ENCODE assay signal across 22 cellular contexts in the genomic region with DNA sequence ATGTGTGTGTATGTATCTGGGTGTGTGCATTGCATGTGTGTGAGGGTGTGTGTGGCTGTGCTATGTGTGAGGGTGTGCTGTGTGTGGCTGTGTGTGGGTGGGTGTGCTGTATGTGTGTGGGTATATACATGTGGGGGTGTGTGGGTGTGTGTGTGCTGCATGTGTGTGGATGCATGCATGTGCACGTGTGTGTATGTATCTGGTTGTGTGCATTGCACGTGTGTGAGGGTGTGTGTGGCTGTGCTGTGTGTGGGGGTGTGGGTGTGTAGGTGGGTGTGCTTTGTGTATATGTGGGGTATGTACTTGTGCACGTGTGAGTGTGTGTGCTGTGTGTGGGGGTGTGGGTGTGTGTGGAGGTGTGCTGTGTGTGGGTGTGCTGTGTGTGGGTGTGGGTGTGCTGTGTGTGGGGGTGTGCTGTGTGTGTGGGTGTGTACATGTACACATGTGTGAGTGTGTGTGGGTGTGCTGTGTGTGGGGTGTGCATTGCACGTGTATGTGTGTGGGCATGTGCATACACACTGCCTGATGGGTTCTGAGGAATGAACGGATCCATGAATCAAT.
DNase-seq lines count a peak whose midpoint lies in the region; ATAC-seq, FAIRE-seq and TF ChIP-seq lines count a peak whose summit lies in the region.
"Had no signal": no experiment of that assay in that cellular context is flagged by ENCODE, and none has a peak within 500 bp of the region (broad histone marks: within the 10 kb centered on the region; RNA-seq: fewer than 3 reads in every experiment).

No MANE protein-coding gene starts in this region.

- no peak overlapping the region for H3K27ac ChIP-seq in kidney (ENCODE audit: low read depth in 2 of 2, low read length in 2 of 2)
- H3K27ac ChIP-seq: RWPE1, SJCRH30 had no signal

- H3K4me3 ChIP-seq in kidney (ENCODE audit: low read length in 2 of 2), result no peak overlapping the region
- H3K4me3 ChIP-seq: GM23338, SJCRH30 had no signal

- H3K4me1 ChIP-seq in kidney (ENCODE audit: control insufficient read depth in 1 of 2, insufficient read depth in 1 of 2, low read depth in 1 of 2, low read length in 2 of 2), result no peaks in the 10 kb centered on the region
- H3K4me1 ChIP-seq: SJCRH30 had no signal

- H3K36me3 Mint-ChIP-seq in progenitor cell of endocrine pancreas (ENCODE audit: insufficient read depth), result no peaks in the 10 kb centered on the region
- H3K36me3 Mint-ChIP-seq in activated T-cell treated with anti-CD3 and anti-CD28 coated beads, Interleukin-2, amount 50 U/mL, for 4 hours (ENCODE audit: insufficient read depth), result no peaks in the 10 kb centered on the region
- H3K36me3 Mint-ChIP-seq: CD4-positive, alpha-beta memory T cell had no signal

- ATAC-seq in Right ventricle myocardium inferior (peak; percentile 52), left ventricle myocardium superior (no peak)
- no peak for ATAC-seq in activated T-cell treated with anti-CD3 and anti-CD28 coated beads, Interleukin-2, amount 50 U/mL, for 4 hours
- ATAC-seq: GM23338, HCT116 had no signal

- H3K4me1 Mint-ChIP-seq in progenitor cell of endocrine pancreas (ENCODE audit: low read depth), result peaks cover 14% of the 10 kb centered on the region
- H3K4me1 Mint-ChIP-seq in activated T-cell treated with anti-CD3 and anti-CD28 coated beads, Interleukin-2, amount 50 U/mL, for 4 hours (ENCODE audit: low read depth), result peaks cover 15% of the 10 kb centered on the region
- H3K4me1 Mint-ChIP-seq: B cell, GM23338 had no signal

- H3K9me3 ChIP-seq in kidney (ENCODE audit: control insufficient read depth in 1 of 2, low read length in 2 of 2), result no peaks in the 10 kb centered on the region
- H3K9me3 ChIP-seq: SJCRH30 had no signal

- no peak for TF ChIP-seq CTCF in kidney (IDR thresholded peaks at IDR 0.05; ENCODE audit: borderline replicate concordance, extremely low read depth, insufficient read depth)
- TF ChIP-seq CTCF in progenitor cell of endocrine pancreas (IDR thresholded peaks at IDR 0.05; ENCODE audit: unreplicated experiment), result no peak

- DNase-seq in Right ventricle myocardium inferior (ENCODE audit: missing footprints) (no peak), left ventricle myocardium superior (no peak), kidney (peak; percentile 14), progenitor cell of endocrine pancreas (ENCODE audit: low spot score, unreplicated experiment) (no peak), NCI-H2107 treated with DMSO at 0.1 percent for 48 hours (lab: John Stamatoyannopoulos, UW; ENCODE audit: unreplicated experiment) (no peak), T-helper 2 cell (no peak)
- DNase-seq in activated T-cell treated with anti-CD3 and anti-CD28 coated beads, Interleukin-2, amount 50 U/mL, for 4 hours, result no peak
- DNase-seq in stimulated activated CD4-positive, alpha-beta T cell treated with anti-CD3 and anti-CD28 coated beads, Interleukin-12 subunit alpha, Interleukin-12 subunit beta, amount 100 ng/mL, for 4 hours, result no peak
- DNase-seq: 8988T; CD4-positive, alpha-beta memory T cell; DMS153; GF-D8; NCI-H1417 treated with DMSO at 0.1 percent for 48 hours; NCI-H187 treated with DMSO at 0.1 percent for 48 hours; NCI-H226; NCI-H526; PC-3; SJCRH30 had no signal

- no peaks in the 10 kb centered on the region for H3K36me3 ChIP-seq in kidney (ENCODE audit: control insufficient read depth in 1 of 2, insufficient read depth in 2 of 2, low read length in 2 of 2)
- H3K36me3 ChIP-seq: SJCRH30 had no signal

- H3K27ac Mint-ChIP-seq in progenitor cell of endocrine pancreas, result peak overlapping the region; percentile 73
- H3K27ac Mint-ChIP-seq: B cell, GM23338 had no signal

- H3K9me3 Mint-ChIP-seq in progenitor cell of endocrine pancreas (ENCODE audit: low read depth), result no peaks in the 10 kb centered on the region
- H3K9me3 Mint-ChIP-seq in activated T-cell treated with anti-CD3 and anti-CD28 coated beads, Interleukin-2, amount 50 U/mL, for 4 hours, result no peaks in the 10 kb centered on the region
- H3K9me3 Mint-ChIP-seq: CD4-positive, alpha-beta memory T cell had no signal

- intact Hi-C loops in Right ventricle myocardium inferior (cut with DNase I) (loop anchor here (10.0 kb wide), 1 partner anchor 103 kb away; no protein-coding TSS in a partner anchor), left ventricle myocardium superior (cut with micrococcal nuclease) (no loop called here), kidney (cut with DNase I) (no loop called here)

- no peak overlapping the region for H3K9ac ChIP-seq in kidney (ENCODE audit: low read length in 2 of 2)

- H3K27me3 Mint-ChIP-seq in progenitor cell of endocrine pancreas, result peaks cover 21% of the 10 kb centered on the region
- peaks cover 1% of the 10 kb centered on the region for H3K27me3 Mint-ChIP-seq in activated T-cell treated with anti-CD3 and anti-CD28 coated beads, Interleukin-2, amount 50 U/mL, for 4 hours (ENCODE audit: low read depth)
- H3K27me3 Mint-ChIP-seq: B cell had no signal

- no peak for FAIRE-seq in kidney (lab: Jason Lieb, UNC)

- no peak overlapping the region for H3K4me3 Mint-ChIP-seq in progenitor cell of endocrine pancreas (ENCODE audit: low read depth)
- H3K4me3 Mint-ChIP-seq in activated T-cell treated with anti-CD3 and anti-CD28 coated beads, Interleukin-2, amount 50 U/mL, for 4 hours, result no peak overlapping the region
- H3K4me3 Mint-ChIP-seq: B cell; CD4-positive, alpha-beta memory T cell; GM23338 had no signal
